1 cellular context compared by ENCODE assay signal in the genomic region with DNA sequence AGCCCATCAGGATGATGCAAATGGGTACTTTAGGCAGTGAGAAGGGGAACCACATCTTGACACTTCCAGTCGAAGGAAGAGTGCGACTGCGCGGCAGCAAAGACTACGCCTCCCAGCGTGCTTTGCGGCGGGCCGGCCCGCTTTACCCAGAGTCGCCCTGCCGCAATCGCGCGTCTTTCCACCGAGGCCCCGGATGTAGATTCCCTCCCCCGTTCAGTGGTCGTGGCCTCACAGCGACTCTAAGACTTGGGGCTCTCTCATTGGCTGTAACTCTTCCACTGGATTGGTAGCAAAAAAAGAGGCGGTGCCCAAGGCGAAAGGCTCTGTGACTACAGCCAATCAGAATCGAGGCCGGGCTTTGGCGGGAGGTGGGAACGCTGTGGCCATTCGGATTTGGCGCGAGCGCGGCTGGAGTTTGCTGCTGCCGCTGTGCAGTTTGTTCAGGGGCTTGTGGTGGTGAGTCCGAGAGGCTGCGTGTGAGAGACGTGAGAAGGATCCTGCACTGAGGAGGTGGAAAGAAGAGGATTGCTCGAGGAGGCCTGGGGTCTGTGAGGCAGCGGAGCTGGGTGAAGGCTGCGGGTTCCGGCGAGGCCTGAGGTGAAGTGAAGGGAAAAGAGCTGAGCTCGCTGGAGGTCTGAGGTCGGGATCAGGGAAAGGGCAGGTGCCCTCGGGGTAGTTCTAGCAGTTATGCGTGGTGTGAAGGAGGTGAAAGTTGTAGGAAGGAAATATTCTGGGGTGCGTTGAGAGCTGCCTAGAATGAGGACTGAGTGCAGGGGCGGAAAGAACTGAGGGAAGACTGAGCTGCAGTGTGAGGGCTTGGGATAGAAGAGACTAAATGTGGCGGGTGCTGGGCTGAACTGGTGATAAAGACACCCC.
TF ChIP-seq lines count a peak whose summit lies in the region.

Gene CDC6, plus strand, starts transcription at position 386 of the 876 bp plus-strand sequence. CDS start 1,542 bp downstream, outside the sequence.

TF ChIP-seq in K562, 482 proteins besides CTCF, POLR2A, EP300 and RAD21 (continued from another document):
- TF ChIP-seq REST (CRISPR knock-in tag; IDR thresholded peaks at IDR 0.05; ENCODE audit: low read depth): no peak
